In the genomic region with DNA sequence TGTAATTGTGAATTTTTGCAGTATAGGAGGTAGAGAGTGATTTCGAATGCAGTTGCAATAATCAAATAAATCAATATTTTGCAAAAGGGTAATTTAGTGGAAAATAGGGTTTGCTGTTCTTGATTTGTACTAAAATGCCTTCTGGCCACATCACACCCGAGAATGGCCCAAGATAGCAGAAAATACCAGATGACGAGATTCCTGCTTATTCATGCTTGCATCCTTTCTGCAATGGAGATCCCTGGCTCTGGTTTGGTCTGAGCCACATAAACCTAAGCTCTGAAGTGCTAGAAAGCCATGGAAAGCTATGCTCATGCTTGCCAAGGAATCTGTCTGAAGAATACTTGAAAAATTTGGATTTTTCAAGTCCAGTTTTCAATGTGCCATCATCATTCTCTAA, we compare ENCODE assay signal across 24 cellular contexts.
DNase-seq lines count a peak whose midpoint lies in the region; ATAC-seq, FAIRE-seq and TF ChIP-seq lines count a peak whose summit lies in the region.
"Had no signal": no experiment of that assay in that cellular context is flagged by ENCODE, and none has a peak within 500 bp of the region (broad histone marks: within the 10 kb centered on the region; RNA-seq: fewer than 3 reads in every experiment).

No MANE protein-coding gene starts in this region.

- no peak for TF ChIP-seq POLR2A in gastroesophageal sphincter (IDR thresholded peaks at IDR 0.05)

- no peak overlapping the region for H3K27ac Mint-ChIP-seq in activated naive CD8-positive, alpha-beta T cell treated with anti-CD3 and anti-CD28 coated beads for 36 hours
- H3K27ac Mint-ChIP-seq: activated CD4-positive, alpha-beta T cell treated with anti-CD3 and anti-CD28 coated beads for 36 hours; CD8-positive, alpha-beta T cell had no signal

- ATAC-seq in GM21367 (IDR thresholded peaks at IDR 0.05; ENCODE audit: unreplicated experiment) (no peak), HG02588 (IDR thresholded peaks at IDR 0.05; ENCODE audit: unreplicated experiment) (no peak), gastroesophageal sphincter (no peak)
- ATAC-seq: activated CD4-positive, alpha-beta T cell treated with anti-CD3 and anti-CD28 coated beads for 36 hours; CD8-positive, alpha-beta T cell; lower lobe of right lung had no signal

- H3K36me3 ChIP-seq in HUES6 (ENCODE audit: control insufficient read depth, insufficient read depth, low read length) (no peaks in the 10 kb centered on the region), ectodermal cell (ENCODE audit: control insufficient read depth, insufficient read depth, low read length) (no peaks in the 10 kb centered on the region), mesenchymal stem cell (ENCODE audit: control insufficient read depth in 1 of 2, insufficient read depth in 2 of 2, low read depth in 1 of 2, low read length in 2 of 2) (no peaks in the 10 kb centered on the region), gastroesophageal sphincter (no peaks in the 10 kb centered on the region)
- H3K36me3 ChIP-seq: lower lobe of right lung, tibial artery had no signal

- FAIRE-seq in D721Med (lab: Jason Lieb, UNC), result peak; percentile 25
- FAIRE-seq: frontal cortex, H54 had no signal

- H3K27me3 ChIP-seq in HUES6 (ENCODE audit: control insufficient read depth, insufficient read depth, low read length) (no peaks in the 10 kb centered on the region), ectodermal cell (ENCODE audit: control insufficient read depth, insufficient read depth, low read length, poor library complexity, severe bottlenecking) (no peaks in the 10 kb centered on the region), mesenchymal stem cell (ENCODE audit: control insufficient read depth in 1 of 2, insufficient read depth in 1 of 2, low read length in 2 of 2) (no peaks in the 10 kb centered on the region), gastroesophageal sphincter (no peaks in the 10 kb centered on the region)
- H3K27me3 ChIP-seq: tibial artery had no signal

- H2BK12ac ChIP-seq in mesenchymal stem cell (ENCODE audit: low read length in 2 of 2), result no peak overlapping the region

- H3K79me1 ChIP-seq in mesenchymal stem cell (replicated peaks; ENCODE audit: low read length, poor library complexity, severe bottlenecking), result no peaks in the 10 kb centered on the region

- no peak overlapping the region for H2BK15ac ChIP-seq in mesenchymal stem cell (ENCODE audit: low read depth, poor library complexity, severe bottlenecking)

- peaks cover 4% of the 10 kb centered on the region for H3K9me3 Mint-ChIP-seq in activated naive CD8-positive, alpha-beta T cell treated with anti-CD3 and anti-CD28 coated beads for 36 hours

- H2BK120ac ChIP-seq in mesenchymal stem cell (ENCODE audit: low read depth, low read length), result no peak overlapping the region

- H3K4me1 ChIP-seq in HUES6 (ENCODE audit: control insufficient read depth, insufficient read depth, low read length), result peaks cover 29% of the 10 kb centered on the region
- H3K4me1 ChIP-seq in ectodermal cell (ENCODE audit: control insufficient read depth, insufficient read depth, low read length), result peaks cover 10% of the 10 kb centered on the region
- H3K4me1 ChIP-seq in mesenchymal stem cell (ENCODE audit: control insufficient read depth, insufficient read depth, low read depth, low read length), result peaks cover 1% of the 10 kb centered on the region
- peaks cover 0 to 7% (median 0%) of the 10 kb centered on the region in 3 donors for H3K4me1 ChIP-seq in gastroesophageal sphincter
- H3K4me1 ChIP-seq: lower lobe of right lung, tibial artery had no signal

- H3K18ac ChIP-seq in mesenchymal stem cell (ENCODE audit: low read depth in 1 of 2, low read length in 2 of 2), result no peak overlapping the region

- H3K4me3 Mint-ChIP-seq in activated naive CD8-positive, alpha-beta T cell treated with anti-CD3 and anti-CD28 coated beads for 36 hours, result no peak overlapping the region
- H3K4me3 Mint-ChIP-seq: activated CD4-positive, alpha-beta T cell treated with anti-CD3 and anti-CD28 coated beads for 36 hours; CD8-positive, alpha-beta T cell had no signal

- H3K4me3 ChIP-seq in HUES6 (ENCODE audit: low read depth, low read length), result no peak overlapping the region; the same call in 1 of the 2 replicates
- no peak overlapping the region for H3K4me3 ChIP-seq in ectodermal cell (ENCODE audit: insufficient read depth, low read depth, low read length)
- no peak overlapping the region for H3K4me3 ChIP-seq in mesenchymal stem cell (ENCODE audit: insufficient read depth in 1 of 2, low read depth in 1 of 2, low read length in 2 of 2)
- H3K4me3 ChIP-seq in gastroesophageal sphincter, result no peak overlapping the region
- H3K4me3 ChIP-seq: lower lobe of right lung, tibial artery had no signal

- 19 to 31% methylated on average over 3 of the region's 3 CpGs for WGBS in ectodermal cell, 2 experiments
- 50% methylated on average over 3 of the region's 3 CpGs for WGBS in mesenchymal stem cell
- WGBS in gastroesophageal sphincter (ENCODE audit: low coverage in 1 of 2), 2 donors, result 25 to 40% methylated on average over 3 of the region's 3 CpGs

- no peak for DNase-seq in D721Med (ENCODE audit: insufficient read length, low spot score)
- no peak for DNase-seq in mesenchymal stem cell
- no peak for DNase-seq in activated naive CD8-positive, alpha-beta T cell treated with anti-CD3 and anti-CD28 coated beads for 36 hours
- DNase-seq: activated CD4-positive, alpha-beta T cell treated with anti-CD3 and anti-CD28 coated beads for 36 hours; caudate nucleus; CD8-positive, alpha-beta T cell; EL; IMR-90; lower lobe of right lung; NCI-H1436 treated with DMSO at 0.1 percent for 48 hours; NCI-H226; NK-92 treated with Interleukin-12 subunit alpha and Interleukin-12 subunit beta, amount 100 ng/mL, for 24 hours; posterior cingulate gyrus; stimulated activated CD4-positive, alpha-beta T cell treated with anti-CD3 and anti-CD28 coated beads, Interleukin-2, amount 100 ng/mL, for 24 hours; stimulated activated naive CD4-positive, alpha-beta T cell treated with Interleukin-2 at 50 U/mL for 16 hours; T1000; tibial artery had no signal

- H3K27ac ChIP-seq in HUES6 (ENCODE audit: low read depth, low read length), result peak overlapping the region; percentile 92
- peak overlapping the region; percentile 53 for H3K27ac ChIP-seq in ectodermal cell (ENCODE audit: insufficient read depth, low read depth, low read length, poor library complexity, severe bottlenecking)
- peak overlapping the region; percentile 98 for H3K27ac ChIP-seq in mesenchymal stem cell (ENCODE audit: low read length, poor library complexity, severe bottlenecking)
- H3K27ac ChIP-seq in gastroesophageal sphincter, result no peak overlapping the region
- H3K27ac ChIP-seq: lower lobe of right lung, tibial artery had no signal

- H3K4me1 Mint-ChIP-seq in activated naive CD8-positive, alpha-beta T cell treated with anti-CD3 and anti-CD28 coated beads for 36 hours, result no peaks in the 10 kb centered on the region
- H3K4me1 Mint-ChIP-seq: activated CD4-positive, alpha-beta T cell treated with anti-CD3 and anti-CD28 coated beads for 36 hours had no signal

- H3K14ac ChIP-seq in mesenchymal stem cell (ENCODE audit: low read length in 2 of 2), result no peak overlapping the region

- no peak overlapping the region for H4K91ac ChIP-seq in mesenchymal stem cell (ENCODE audit: low read length)

- no peak for TF ChIP-seq CTCF in D721Med (IDR thresholded peaks at IDR 0.05; ENCODE audit: insufficient read depth, missing control alignments)
- no peak for TF ChIP-seq CTCF in gastroesophageal sphincter (IDR thresholded peaks at IDR 0.05)

- H3K36me3 Mint-ChIP-seq in activated naive CD8-positive, alpha-beta T cell treated with anti-CD3 and anti-CD28 coated beads for 36 hours, result no peaks in the 10 kb centered on the region
- H3K36me3 Mint-ChIP-seq: CD8-positive, alpha-beta T cell had no signal

- H3K27me3 Mint-ChIP-seq in activated naive CD8-positive, alpha-beta T cell treated with anti-CD3 and anti-CD28 coated beads for 36 hours, result no peaks in the 10 kb centered on the region
- H3K27me3 Mint-ChIP-seq: activated CD4-positive, alpha-beta T cell treated with anti-CD3 and anti-CD28 coated beads for 36 hours had no signal

- H3K4ac ChIP-seq in mesenchymal stem cell (ENCODE audit: low read depth in 1 of 2, low read length in 2 of 2), result no peak overlapping the region

- H2BK5ac ChIP-seq in mesenchymal stem cell (ENCODE audit: low read depth, low read length, poor library complexity, severe bottlenecking), result no peak overlapping the region

- no peak overlapping the region for H2AFZ ChIP-seq in mesenchymal stem cell (ENCODE audit: low read depth, low read length)

- H3K9me3 ChIP-seq in HUES6 (ENCODE audit: control insufficient read depth, insufficient read depth, low read depth, low read length) (peaks cover 3% of the 10 kb centered on the region; the same call in 1 of the 2 replicates), ectodermal cell (ENCODE audit: control insufficient read depth, low read length) (peaks cover 4% of the 10 kb centered on the region), mesenchymal stem cell (ENCODE audit: control insufficient read depth, low read length) (peaks cover 14% of the 10 kb centered on the region), gastroesophageal sphincter (no peaks in the 10 kb centered on the region)
- H3K9me3 ChIP-seq: lower lobe of right lung, tibial artery had no signal

- no peak overlapping the region for H3K4me2 ChIP-seq in mesenchymal stem cell (ENCODE audit: low read length, poor library complexity, severe bottlenecking)

- TF ChIP-seq EP300 in gastroesophageal sphincter (IDR thresholded peaks at IDR 0.05), result no peak

- no peak overlapping the region for H3K23ac ChIP-seq in mesenchymal stem cell (ENCODE audit: low read length in 2 of 2)

- H4K8ac ChIP-seq in mesenchymal stem cell (ENCODE audit: low read length), result no peak overlapping the region

- H3K9ac ChIP-seq in HUES6 (ENCODE audit: low read length), result peak overlapping the region; percentile 52
- H3K9ac ChIP-seq in mesenchymal stem cell (ENCODE audit: low read length), result no peak overlapping the region

- no peak overlapping the region for H2AK5ac ChIP-seq in mesenchymal stem cell (ENCODE audit: low read length, severe bottlenecking)

Comparison
In these comparisons a context has a peak if more than half of its experiments do, and no peak if none do; other contexts are left out.
1. H3K27ac ChIP-seq: peak in HUES6 (single experiment), ectodermal cell (single experiment) and mesenchymal stem cell (single experiment); none in gastroesophageal sphincter (0 of 4).